ENCODE assay signal across 14 cellular contexts in the genomic region with DNA sequence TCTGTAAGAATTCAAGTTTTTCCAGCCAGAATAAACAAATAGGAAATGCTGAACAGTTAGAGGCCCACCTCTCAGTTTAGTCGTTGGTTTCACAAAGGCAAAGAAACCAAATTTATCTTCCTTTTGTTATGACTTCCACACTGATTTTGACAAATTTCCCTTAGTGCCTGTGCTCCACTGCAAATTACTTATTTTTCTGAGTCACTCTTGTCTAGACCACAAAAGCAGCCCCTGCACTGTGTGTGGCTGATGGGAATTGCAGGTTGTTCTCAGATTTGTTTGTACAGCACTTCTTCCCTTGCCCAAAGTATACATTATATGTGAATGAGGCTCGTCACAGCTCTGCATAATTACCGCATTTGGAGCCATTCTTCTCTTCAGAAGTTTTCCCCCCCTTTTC.
DNase-seq lines count a peak whose midpoint lies in the region; ATAC-seq, FAIRE-seq and TF ChIP-seq lines count a peak whose summit lies in the region.
"Had no signal": no experiment of that assay in that cellular context is flagged by ENCODE, and none has a peak within 500 bp of the region (broad histone marks: within the 10 kb centered on the region; RNA-seq: fewer than 3 reads in every experiment).

No MANE protein-coding gene starts in this region.

- no peak for FAIRE-seq in D721Med (lab: Jason Lieb, UNC)

- TF ChIP-seq CTCF in RWPE2 (IDR thresholded peaks at IDR 0.05; ENCODE audit: poor library complexity, severe bottlenecking) (no peak), D721Med (IDR thresholded peaks at IDR 0.05; ENCODE audit: insufficient read depth, missing control alignments) (no peak)

- ATAC-seq in RWPE2 (ENCODE audit: low read depth) (peak; percentile 58; the same call in 2 of the 3 replicates), GM21360 (IDR thresholded peaks at IDR 0.05; ENCODE audit: unreplicated experiment) (no peak)
- ATAC-seq: activated naive CD8-positive, alpha-beta T cell treated with anti-CD3 and anti-CD28 coated beads, Interleukin-2, amount 50 U/mL, for 24 hours; T-cell had no signal

- no peak overlapping the region for H3K4me3 ChIP-seq in RWPE2 (ENCODE audit: severe bottlenecking)

- no peaks in the 10 kb centered on the region for H3K9me3 ChIP-seq in RWPE2 (ENCODE audit: severe bottlenecking)
- H3K9me3 ChIP-seq: BE2C had no signal

- intact Hi-C loops in posterior cingulate gyrus (cut with DNase I), result no loop called here

- peaks cover 61% of the 10 kb centered on the region for H3K4me1 ChIP-seq in RWPE2 (ENCODE audit: insufficient read depth, poor library complexity, severe bottlenecking)
- H3K4me1 ChIP-seq: BE2C had no signal

- H3K27me3 ChIP-seq in RWPE2 (ENCODE audit: insufficient read depth, poor library complexity, severe bottlenecking), result no peaks in the 10 kb centered on the region
- H3K27me3 ChIP-seq: BE2C had no signal

- H3K27ac ChIP-seq in RWPE2 (ENCODE audit: poor library complexity, severe bottlenecking), result peak overlapping the region; percentile 58

- DNase-seq in COR-L47 (lab: John Stamatoyannopoulos, UW) (peak; percentile 58), LHCN-M2 (ENCODE audit: low read depth) (peak; percentile 35), RWPE2 (ENCODE audit: low spot score) (no peak), glomerular visceral epithelial cell (ENCODE audit: extremely low spot score) (peak; percentile 74), posterior cingulate gyrus (no peak), D721Med (ENCODE audit: insufficient read length, low spot score) (no peak), SIG-M5 (lab: John Stamatoyannopoulos, UW) (no peak)
- DNase-seq: activated naive CD8-positive, alpha-beta T cell treated with anti-CD3 and anti-CD28 coated beads, Interleukin-2, amount 50 U/mL, for 24 hours; BE2C; GDM1; NCI-H1092 treated with DMSO at 0.1 percent for 48 hours; retina; T-cell had no signal

- no peaks in the 10 kb centered on the region for H3K36me3 ChIP-seq in RWPE2 (ENCODE audit: low read depth)
- H3K36me3 ChIP-seq: BE2C had no signal

Comparison
In these comparisons a context has a peak if more than half of its experiments do, and no peak if none do; other contexts are left out.
1. DNase-seq: peak in COR-L47 (single experiment), LHCN-M2 (single experiment) and glomerular visceral epithelial cell (single experiment); none in RWPE2 (single experiment), posterior cingulate gyrus (0 of 10), D721Med (single experiment) and SIG-M5 (single experiment).